In the genomic region with DNA sequence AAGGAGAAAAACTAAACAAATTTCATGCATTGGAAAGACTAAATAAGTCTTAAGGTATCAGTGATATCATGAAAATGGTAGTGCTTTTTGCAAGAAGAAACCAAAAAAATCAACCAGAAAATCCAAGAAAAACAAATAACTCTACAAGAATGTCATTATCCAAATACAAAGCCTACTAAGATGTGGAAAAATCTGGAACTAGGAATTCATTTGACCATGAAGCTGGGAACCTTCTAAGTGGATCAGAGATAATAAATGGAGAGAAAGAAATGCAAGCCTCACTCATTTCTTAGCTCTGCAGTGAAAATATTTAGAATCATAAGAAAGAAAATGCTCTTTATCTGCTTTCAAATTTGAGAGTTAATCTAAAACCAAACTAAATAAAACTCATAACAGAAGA, we compare ENCODE assay signal across 25 cellular contexts. TPM values are rescaled to one million over a fixed set of nuclear protein-coding genes. Genes with fewer than 3 reads are reported as not detected.
DNase-seq lines count a peak whose midpoint lies in the region; ATAC-seq and TF ChIP-seq lines count a peak whose summit lies in the region.
"Had no signal": no experiment of that assay in that cellular context is flagged by ENCODE, and none has a peak within 500 bp of the region (broad histone marks: within the 10 kb centered on the region; RNA-seq: fewer than 3 reads in every experiment).

No MANE protein-coding gene starts in this region.

- H3K27me3 ChIP-seq in BJ (ENCODE audit: control insufficient read depth, insufficient read depth, low read length), result no peaks in the 10 kb centered on the region
- H3K27me3 ChIP-seq in smooth muscle cell (ENCODE audit: low read depth), result no peaks in the 10 kb centered on the region
- H3K27me3 ChIP-seq in upper lobe of right lung, result no peaks in the 10 kb centered on the region

- peak overlapping the region; percentile 85 for H3K27ac Mint-ChIP-seq in chondrocyte (ENCODE audit: unreplicated experiment)
- H3K27ac Mint-ChIP-seq: activated B cell treated with CpG ODN at 0.5 μM for 24 hours; activated CD4-positive, alpha-beta T cell treated with anti-CD3 and anti-CD28 coated beads, Interleukin-2, amount 10 ng/mL, durations not matched to agents 7 days and 5 days; CD8-positive, alpha-beta T cell; stimulated activated naive CD8-positive, alpha-beta T cell treated with anti-CD3 and anti-CD28 coated beads, Interleukin-15, Interleukin-2, amounts not matched to agents 100 ng/mL and 50 ng/mL, for 24 hours; T-helper 1 cell treated with Interleukin-12 subunit alpha and Interleukin-12 subunit beta and Interleukin-4 antibody, amounts not matched to agents 30 μg/mL and 1 μg/mL, for 36 hours had no signal

- H3K9me3 Mint-ChIP-seq in chondrocyte (ENCODE audit: low read depth), result no peaks in the 10 kb centered on the region
- H3K9me3 Mint-ChIP-seq: activated B cell treated with CpG ODN at 0.5 μM for 24 hours; activated CD4-positive, alpha-beta T cell treated with anti-CD3 and anti-CD28 coated beads, Interleukin-2, amount 10 ng/mL, durations not matched to agents 7 days and 5 days; activated T-cell treated with anti-CD3 and anti-CD28 coated beads, Interleukin-2, amount 50 U/mL, for 4 hours; CD8-positive, alpha-beta T cell; neural crest cell; stimulated activated naive CD8-positive, alpha-beta T cell treated with anti-CD3 and anti-CD28 coated beads, Interleukin-15, Interleukin-2, amounts not matched to agents 100 ng/mL and 50 ng/mL, for 24 hours; T-helper 1 cell treated with Interleukin-12 subunit alpha and Interleukin-12 subunit beta and Interleukin-4 antibody, amounts not matched to agents 30 μg/mL and 1 μg/mL, for 36 hours had no signal

- H3K4me1 ChIP-seq in smooth muscle cell (ENCODE audit: low read depth) (peaks cover 7% of the 10 kb centered on the region), upper lobe of right lung (peaks cover 8% of the 10 kb centered on the region)
- H3K4me1 ChIP-seq: parathyroid adenoma had no signal

- H3K4me1 Mint-ChIP-seq in chondrocyte (ENCODE audit: low read depth), result peaks cover 30% of the 10 kb centered on the region
- H3K4me1 Mint-ChIP-seq: neural crest cell had no signal

- peak overlapping the region; percentile 31 for H3K4me2 ChIP-seq in smooth muscle cell

- no peaks in the 10 kb centered on the region for H3K27me3 Mint-ChIP-seq in chondrocyte (ENCODE audit: low read depth)
- H3K27me3 Mint-ChIP-seq: activated B cell treated with CpG ODN at 0.5 μM for 24 hours; stimulated activated naive CD8-positive, alpha-beta T cell treated with anti-CD3 and anti-CD28 coated beads, Interleukin-15, Interleukin-2, amounts not matched to agents 100 ng/mL and 50 ng/mL, for 24 hours had no signal

- H3K9ac ChIP-seq in smooth muscle cell (ENCODE audit: low read depth), result no peak overlapping the region
- H3K9ac ChIP-seq: parathyroid adenoma had no signal

- H3K36me3 Mint-ChIP-seq in chondrocyte (ENCODE audit: low read depth), result no peaks in the 10 kb centered on the region
- H3K36me3 Mint-ChIP-seq: CD8-positive, alpha-beta T cell had no signal

- H3K27ac ChIP-seq in smooth muscle cell (ENCODE audit: low read depth) (peak overlapping the region; percentile 98), upper lobe of right lung (no peak overlapping the region)
- H3K27ac ChIP-seq: parathyroid adenoma, thoracic aorta had no signal

- intact Hi-C loops in upper lobe of right lung (cut with DNase I), result no loop called here

- peaks cover 17% of the 10 kb centered on the region for H3F3A ChIP-seq in smooth muscle cell (ENCODE audit: low read depth)

- ATAC-seq in upper lobe of right lung, result no peak
- ATAC-seq: activated T-cell treated with anti-CD3 and anti-CD28 coated beads, Interleukin-2, amount 50 U/mL, for 4 hours; CD8-positive, alpha-beta T cell; left lobe of liver; PC-3; SK-N-SH treated with all-trans-retinoic acid at 6 μM for 48 hours had no signal

- H3K4me3 ChIP-seq in BJ (ENCODE audit: low read depth, low read length) (no peak overlapping the region), smooth muscle cell (no peak overlapping the region), upper lobe of right lung (no peak overlapping the region)
- H3K4me3 ChIP-seq: thoracic aorta had no signal

- POLR2A ChIA-PET in BJ (lab: Charles Lee), result interaction anchor here (0.8 kb wide), 1 partner anchor 893 kb away, joined by 14 read pairs; no protein-coding TSS in a partner anchor

- peak overlapping the region; percentile 8 for H3K4me3 Mint-ChIP-seq in chondrocyte (ENCODE audit: unreplicated experiment)
- H3K4me3 Mint-ChIP-seq: activated B cell treated with CpG ODN at 0.5 μM for 24 hours; activated CD4-positive, alpha-beta T cell treated with anti-CD3 and anti-CD28 coated beads, Interleukin-2, amount 10 ng/mL, durations not matched to agents 7 days and 5 days; activated T-cell treated with anti-CD3 and anti-CD28 coated beads, Interleukin-2, amount 50 U/mL, for 4 hours; CD8-positive, alpha-beta T cell; neural crest cell; stimulated activated naive CD8-positive, alpha-beta T cell treated with anti-CD3 and anti-CD28 coated beads, Interleukin-15, Interleukin-2, amounts not matched to agents 100 ng/mL and 50 ng/mL, for 24 hours; T-helper 1 cell treated with Interleukin-12 subunit alpha and Interleukin-12 subunit beta and Interleukin-4 antibody, amounts not matched to agents 30 μg/mL and 1 μg/mL, for 36 hours had no signal

- no peaks in the 10 kb centered on the region for H3K36me3 ChIP-seq in BJ (ENCODE audit: control insufficient read depth, insufficient read depth, low read length)
- H3K36me3 ChIP-seq in smooth muscle cell (ENCODE audit: low read depth), result no peaks in the 10 kb centered on the region
- no peaks in the 10 kb centered on the region for H3K36me3 ChIP-seq in upper lobe of right lung
- H3K36me3 ChIP-seq: thoracic aorta had no signal

- TF ChIP-seq CTCF in BJ (IDR thresholded peaks at IDR 0.05; ENCODE audit: insufficient read depth, low read depth, low read length) (no peak), chondrocyte (IDR thresholded peaks at IDR 0.05) (no peak), smooth muscle cell (IDR thresholded peaks at IDR 0.05; ENCODE audit: borderline replicate concordance, insufficient read depth, poor library complexity, severe bottlenecking) (no peak), upper lobe of right lung (IDR thresholded peaks at IDR 0.05) (no peak)

- no peaks in the 10 kb centered on the region for H4K20me1 ChIP-seq in smooth muscle cell (ENCODE audit: low read depth)

- CTCF ChIA-PET in BJ (lab: Yijun Ruan, JAX), result interaction anchor here (1.0 kb wide), 1 partner anchor 14 kb away, joined by 3 read pairs; no protein-coding TSS in a partner anchor

- peak overlapping the region; percentile 45 for H2AFZ ChIP-seq in smooth muscle cell (ENCODE audit: low read depth)
- H2AFZ ChIP-seq: parathyroid adenoma had no signal

- DNase-seq in BJ (ENCODE audit: low read depth), result peak; percentile 18
- DNase-seq in GM04503 (ENCODE audit: low read depth), result peak; percentile 22
- no peak for DNase-seq in chondrocyte (ENCODE audit: low spot score)
- DNase-seq in smooth muscle cell (lab: John Stamatoyannopoulos, UW; ENCODE audit: unreplicated experiment), result no peak
- DNase-seq in GM03348 (ENCODE audit: low spot score), result no peak
- no peak for DNase-seq in foreskin melanocyte
- DNase-seq in upper lobe of right lung, result no peak
- DNase-seq: activated B cell treated with CpG ODN at 0.5 μM for 24 hours; activated CD4-positive, alpha-beta T cell treated with anti-CD3 and anti-CD28 coated beads, Interleukin-2, amount 10 ng/mL, durations not matched to agents 7 days and 5 days; activated T-cell treated with anti-CD3 and anti-CD28 coated beads, Interleukin-2, amount 50 U/mL, for 4 hours; CD8-positive, alpha-beta T cell; mesendoderm; NCI-H1417; NCI-H2081; NCI-H524 treated with DMSO at 0.1 percent for 48 hours; PC-3; Right ventricle myocardium superior; stimulated activated CD4-positive, alpha-beta T cell treated with anti-CD3 and anti-CD28 coated beads, Interleukin-2, amount 100 ng/mL, for 24 hours had no signal

- H3K9me3 ChIP-seq in smooth muscle cell (replicated peaks; ENCODE audit: low read depth), result no peaks in the 10 kb centered on the region
- H3K9me3 ChIP-seq in upper lobe of right lung, result no peaks in the 10 kb centered on the region
- H3K9me3 ChIP-seq: thoracic aorta had no signal

- no peaks in the 10 kb centered on the region for H3K79me2 ChIP-seq in smooth muscle cell (ENCODE audit: low read depth)
- H3K79me2 ChIP-seq: parathyroid adenoma had no signal

RNA-seq across cellular contexts. Expression of gene RASEF, which starts 51.3 kb away (rescaled TPM):
- polyA plus RNA-seq in BJ (2011; rRNA removed) (not detected in 2 replicates), smooth muscle cell (0.11 and 0.44 TPM in 2 replicates)
- polyA minus RNA-seq in BJ (2011; rRNA and poly(A)+ RNA removed), result 0.10 TPM in 1 of 2 replicates, not detected in the other
- total RNA-seq in chondrocyte (0.27 to 0.41 TPM in 2 of 3 replicates, not detected in the other), smooth muscle cell (1.7 and 3.3 TPM in 2 replicates), upper lobe of right lung (10.9 TPM)
- total RNA-seq: activated B cell treated with CpG ODN at 0.5 μM for 24 hours; activated CD4-positive, alpha-beta T cell treated with anti-CD3 and anti-CD28 coated beads, Interleukin-2, amount 10 ng/mL, durations not matched to agents 7 days and 5 days; CD8-positive, alpha-beta T cell had no signal

Comparison
In these comparisons a context has a peak if more than half of its experiments do, and no peak if none do; other contexts are left out.
1. DNase-seq: peak in BJ (single experiment) and GM04503 (single experiment); none in chondrocyte (single experiment), smooth muscle cell (single experiment), GM03348 (single experiment), foreskin melanocyte (single experiment) and upper lobe of right lung (single experiment).